ENCODE assay signal across 31 cellular contexts in the genomic region with DNA sequence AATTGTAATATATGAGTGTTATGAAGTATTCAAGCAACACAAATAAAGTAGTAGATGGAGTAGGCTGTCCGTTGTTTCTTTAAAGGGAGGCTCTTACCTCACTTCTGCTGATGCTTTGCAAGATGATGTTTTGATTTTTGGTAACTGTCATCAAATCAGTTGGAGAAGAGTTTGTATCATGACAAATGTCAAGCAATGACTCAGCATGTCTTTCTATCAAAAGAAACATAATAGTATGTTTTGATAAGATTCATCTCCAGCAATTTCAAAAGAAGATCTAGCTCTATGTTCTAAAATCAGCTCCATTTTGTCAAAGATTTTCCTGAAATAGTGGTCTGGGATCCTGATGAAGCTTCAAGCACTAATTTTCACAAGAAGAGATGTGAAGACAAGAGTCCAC. TPM values are rescaled to one million over a fixed set of nuclear protein-coding genes. Genes with fewer than 3 reads are reported as not detected.
DNase-seq lines count a peak whose midpoint lies in the region; ATAC-seq, FAIRE-seq and TF ChIP-seq lines count a peak whose summit lies in the region.
"Had no signal": no experiment of that assay in that cellular context is flagged by ENCODE, and none has a peak within 500 bp of the region (broad histone marks: within the 10 kb centered on the region; RNA-seq: fewer than 3 reads in every experiment).

No MANE protein-coding gene starts in this region.

- peaks cover 0 to 4% of the 10 kb centered on the region in 2 experiments; a peak in 2 of 5 replicates for H3K27me3 ChIP-seq in K562 (ENCODE audit: control insufficient read depth in 2 of 2, insufficient read depth in 2 of 2, low read length in 2 of 2)
- no peaks in the 10 kb centered on the region for H3K27me3 ChIP-seq in SK-N-SH (ENCODE audit: insufficient read depth)
- H3K27me3 ChIP-seq: BE2C, BLaER1 had no signal

- peaks cover 22% of the 10 kb centered on the region for H3K4me1 Mint-ChIP-seq in activated naive CD4-positive, alpha-beta T cell treated with anti-CD3 and anti-CD28 coated beads, Interleukin-2, amount 50 U/mL, for 24 hours
- H3K4me1 Mint-ChIP-seq: CD14-positive monocyte; CD8-positive, alpha-beta memory T cell had no signal

- CTCF ChIA-PET in A549 (lab: Yijun Ruan, JAX) (interaction anchor here (0.6 to 3.0 kb wide), 2 partner anchors 17 to 42 kb away, joined by 3 to 16 read pairs; no protein-coding TSS in a partner anchor), K562 (lab: Yijun Ruan, JAX; ENCODE audit: low intra/inter-chr PET ratio) (no interaction called here), SK-N-SH (lab: Yijun Ruan, JAX) (interaction anchor here (0.7 to 1.9 kb wide), 4 partner anchors 18 to 893 kb away, joined by 3 to 11 read pairs (median 4); no protein-coding TSS in a partner anchor)

- peak overlapping the region; percentile 3 for H3K27ac Mint-ChIP-seq in activated naive CD4-positive, alpha-beta T cell treated with anti-CD3 and anti-CD28 coated beads, Interleukin-2, amount 50 U/mL, for 24 hours
- H3K27ac Mint-ChIP-seq: CD14-positive monocyte; CD4-positive, alpha-beta memory T cell; CD4-positive, CD25-positive, alpha-beta regulatory T cell; CD8-positive, alpha-beta memory T cell had no signal

- H3K4me1 ChIP-seq in A549, result no peaks in the 10 kb centered on the region
- H3K4me1 ChIP-seq in K562 (replicated peaks in 1 of 2; ENCODE audit: control insufficient read depth in 2 of 2, insufficient read depth in 2 of 2, low read length in 2 of 2), result no peaks in the 10 kb centered on the region
- H3K4me1 ChIP-seq in SK-N-SH (ENCODE audit: control insufficient read depth in 1 of 2, insufficient read depth in 2 of 2, low read depth in 1 of 2, low read length in 1 of 2), result no peaks in the 10 kb centered on the region
- H3K4me1 ChIP-seq: BE2C, BLaER1 had no signal

- no peak for ATAC-seq in A549
- no peak for ATAC-seq in K562
- ATAC-seq: GM12878 had no signal

- H3K36me3 ChIP-seq in K562 (ENCODE audit: control insufficient read depth, insufficient read depth, low read length) (no peaks in the 10 kb centered on the region), SK-N-SH (replicated peaks in 1 of 2; ENCODE audit: control insufficient read depth in 1 of 2, insufficient read depth in 2 of 2, low read length in 1 of 2) (no peaks in the 10 kb centered on the region)
- H3K36me3 ChIP-seq: BE2C, BLaER1 had no signal

- no peak overlapping the region for H2AFZ ChIP-seq in K562 (ENCODE audit: low read depth, low read length)
- H2AFZ ChIP-seq in SK-N-SH (ENCODE audit: low read depth), result no peak overlapping the region

- no peak for TF ChIP-seq POLR2A in A549 (IDR thresholded peaks at IDR 0.05; ENCODE audit: low read length)
- TF ChIP-seq POLR2A in K562 (conservative IDR thresholded peaks at IDR 0.05), result no peak

- no peak overlapping the region for H3K4me2 ChIP-seq in A549
- H3K4me2 ChIP-seq in K562 (ENCODE audit: insufficient read depth, low read length), result no peak overlapping the region
- no peak overlapping the region for H3K4me2 ChIP-seq in SK-N-SH
- H3K4me2 ChIP-seq: BLaER1 had no signal

- no peaks in the 10 kb centered on the region for H3K9me1 ChIP-seq in K562 (ENCODE audit: control insufficient read depth, insufficient read depth, low read length)

- TF ChIP-seq RAD21 in A549 (conservative IDR thresholded peaks at IDR 0.05 in 1 of 2, IDR thresholded peaks at IDR 0.05 in 1 of 2) (no peak), K562 (CRISPR knock-in tag; conservative IDR thresholded peaks at IDR 0.05 in 1 of 2, IDR thresholded peaks at IDR 0.05 in 1 of 2) (no peak), SK-N-SH (IDR thresholded peaks at IDR 0.05; ENCODE audit: low read length) (no peak)

- H3K9me2 ChIP-seq in SK-N-SH, result no peaks in the 10 kb centered on the region

- intact Hi-C loops in K562 (cut with micrococcal nuclease), result no loop called here

- no peak overlapping the region for H3K4me3 Mint-ChIP-seq in activated naive CD4-positive, alpha-beta T cell treated with anti-CD3 and anti-CD28 coated beads, Interleukin-2, amount 50 U/mL, for 24 hours
- H3K4me3 Mint-ChIP-seq: CD14-positive monocyte; CD4-positive, alpha-beta memory T cell; CD4-positive, CD25-positive, alpha-beta regulatory T cell; CD8-positive, alpha-beta memory T cell had no signal

- no peak for FAIRE-seq in A549 (lab: Jason Lieb, UNC)
- no peak for FAIRE-seq in K562 (lab: Jason Lieb, UNC)
- FAIRE-seq: GM12878, GM12892, GM18507 had no signal

- no peak overlapping the region for H3K27ac ChIP-seq in A549
- H3K27ac ChIP-seq in K562 (ENCODE audit: extremely low read depth, low read depth, low read length), result no peak overlapping the region
- H3K27ac ChIP-seq in SK-N-SH (ENCODE audit: low read depth in 2 of 2, low read length in 1 of 2), result no peak overlapping the region
- H3K27ac ChIP-seq: 22Rv1, BLaER1 had no signal

- H3K4me3 ChIP-seq in A549 (no peak overlapping the region), K562 (no peak overlapping the region), SK-N-SH (ENCODE audit: low read depth in 2 of 2, low read length in 1 of 2) (no peak overlapping the region)
- H3K4me3 ChIP-seq: BLaER1, GM12878 had no signal

- POLR2A ChIA-PET in A549 (lab: Yijun Ruan, JAX) (no interaction called here), K562 (lab: Yijun Ruan, JAX) (no interaction called here), SK-N-SH (lab: Yijun Ruan, JAX) (no interaction called here)

- no peak for DNase-seq in activated naive CD4-positive, alpha-beta T cell treated with Interleukin-2 at 50 U/mL for 16 hours
- DNase-seq in A549 (ENCODE audit: low read depth in 1 of 2, low spot score in 1 of 2), result peak in 1 of 2 experiments; percentile 2
- DNase-seq in K562 (ENCODE audit: extremely low read depth in 1 of 4, low spot score in 3 of 4), result no peak
- no peak for DNase-seq in SK-N-SH
- DNase-seq in effector CD8-positive, alpha-beta T cell (lab: John Stamatoyannopoulos, UW), result no peak
- DNase-seq: ACHN; BE2C; C1 segment of cervical spinal cord; CD4-positive, alpha-beta memory T cell; CD8-positive, alpha-beta memory T cell; COR-L47; DMS 273 treated with DMSO at 0.1 percent for 48 hours; DMS153; DMS53; DMS79; DND-41; EL; GDM1 had no signal

- no peak for TF ChIP-seq EP300 in A549 (IDR thresholded peaks at IDR 0.05)
- no peak for TF ChIP-seq EP300 in K562 (IDR thresholded peaks at IDR 0.05; ENCODE audit: low read length)
- no peak for TF ChIP-seq EP300 in SK-N-SH (IDR thresholded peaks at IDR 0.05; ENCODE audit: borderline replicate concordance in 1 of 2, low read depth in 1 of 2, low read length in 1 of 2)

- no peaks in the 10 kb centered on the region for H3K27me3 Mint-ChIP-seq in activated naive CD4-positive, alpha-beta T cell treated with anti-CD3 and anti-CD28 coated beads, Interleukin-2, amount 50 U/mL, for 24 hours

- H3K9me3 ChIP-seq in A549 (no peaks in the 10 kb centered on the region), K562 (replicated peaks; ENCODE audit: control insufficient read depth, insufficient read depth, low read depth, low read length) (no peaks in the 10 kb centered on the region), SK-N-SH (no peaks in the 10 kb centered on the region)
- H3K9me3 ChIP-seq: BE2C, BLaER1 had no signal

- H3K9ac ChIP-seq in K562 (ENCODE audit: insufficient read depth in 1 of 2, low read depth in 2 of 2, low read length in 2 of 2) (no peak overlapping the region), SK-N-SH (no peak overlapping the region)
- H3K9ac ChIP-seq: BLaER1 had no signal

- no peaks in the 10 kb centered on the region for H3F3A ChIP-seq in SK-N-SH (replicated peaks; ENCODE audit: insufficient read depth)

- WGBS in A549 (ENCODE audit: missing lambda C conversion rate), result 89% methylated on average over 1 of the region's 1 CpG
- 0% methylated on average over 1 of the region's 1 CpG for WGBS in K562 (ENCODE audit: insufficient coverage, low coverage, missing lambda C conversion rate)
- 71% methylated on average over 1 of the region's 1 CpG for WGBS in SK-N-SH (ENCODE audit: low lambda C conversion rate)

- peaks cover 5% of the 10 kb centered on the region for H3K9me3 Mint-ChIP-seq in activated naive CD4-positive, alpha-beta T cell treated with anti-CD3 and anti-CD28 coated beads, Interleukin-2, amount 50 U/mL, for 24 hours

- no peaks in the 10 kb centered on the region for H4K20me1 ChIP-seq in K562 (replicated peaks; ENCODE audit: control insufficient read depth, insufficient read depth, low read length)
- H4K20me1 ChIP-seq in SK-N-SH (ENCODE audit: insufficient read depth), result no peaks in the 10 kb centered on the region
- H4K20me1 ChIP-seq: BLaER1 had no signal

- H3K79me2 ChIP-seq in K562 (ENCODE audit: control insufficient read depth, insufficient read depth, low read length), result no peaks in the 10 kb centered on the region
- no peaks in the 10 kb centered on the region for H3K79me2 ChIP-seq in SK-N-SH (ENCODE audit: insufficient read depth)

- in situ Hi-C loops in K562 (cut with MboI), result no loop called here

- peaks cover 1% of the 10 kb centered on the region for H3K36me3 Mint-ChIP-seq in activated naive CD4-positive, alpha-beta T cell treated with anti-CD3 and anti-CD28 coated beads, Interleukin-2, amount 50 U/mL, for 24 hours
- H3K36me3 Mint-ChIP-seq: CD14-positive monocyte; CD4-positive, alpha-beta memory T cell; CD4-positive, CD25-positive, alpha-beta regulatory T cell had no signal

- TF ChIP-seq CTCF in A549 (IDR thresholded peaks at IDR 0.05) (no peak), K562 (IDR thresholded peaks at IDR 0.05 in 2 of 3, conservative IDR thresholded peaks at IDR 0.05 in 1 of 3; ENCODE audit: insufficient read depth in 2 of 3, low read depth in 1 of 3, low read length in 3 of 3) (no peak), SK-N-SH (IDR thresholded peaks at IDR 0.05) (no peak)

- no TSS peak for BruUV-seq in K562 (replicated peaks; lab: Mats Ljungman, UMichigan)

RNA-seq across cellular contexts. Expression of gene MAP3K19, which starts 25.6 kb away (rescaled TPM):
- polyA plus RNA-seq in A549 (2011; rRNA removed), result not detected in 2 replicates
- not detected in 2 replicates for polyA plus RNA-seq in A549 (2012; cell fraction: cytosol; rRNA removed)
- polyA plus RNA-seq in A549 (2012; cell fraction: nucleus; rRNA removed), result not detected in 2 replicates
- not detected in 3 replicates for polyA plus RNA-seq in A549 (2017; fragmentation: RNase III; extraction: RNeasy Plus Mini Kit Qiagen cat#74134 plus additional on column Dnase treatment)
- not detected in 2 replicates for polyA minus RNA-seq in A549 (2011; rRNA and poly(A)+ RNA removed)
- not detected in 2 replicates for total RNA-seq in K562 (2011; cell fraction: chromatin; rRNA removed; ENCODE audit: low replicate concordance)
- total RNA-seq in K562 (2011; cell fraction: nucleolus; rRNA removed), result not detected in 2 replicates
- total RNA-seq in K562 (2011; cell fraction: nucleoplasm; rRNA removed), result not detected in 2 replicates
- total RNA-seq in K562 (2014; rRNA removed), result not detected in 2 replicates
- not detected in 2 replicates for total RNA-seq in K562 (2014; rRNA removed; fragmentation: Illumina TruSeq; extraction: Trizol)
- total RNA-seq in K562 (2015; rRNA removed; fragmentation: Illumina TruSeq; extraction: Trizol), result not detected in 2 replicates
- not detected in 2 replicates for total RNA-seq in K562 (2021)
- polyA plus RNA-seq in K562 (2011; rRNA removed), result not detected in 2 replicates
- not detected in 2 replicates for polyA plus RNA-seq in K562 (2011; cell fraction: cytosol; rRNA removed)
- polyA plus RNA-seq in K562 (2011; cell fraction: nucleus; rRNA removed), result not detected in 2 replicates
- polyA plus RNA-seq in K562 (2012), result not detected in 2 replicates
- not detected in 2 replicates for polyA plus RNA-seq in K562 (2014; fragmentation: Illumina TruSeq; extraction: Trizol)
- polyA plus RNA-seq in K562 (2014; fragmentation: Nextera tagmentation; extraction: Ambion mirVana), result not detected
- polyA plus RNA-seq in K562 (2014; rRNA removed), result 0.29 TPM in 1 of 2 replicates, not detected in the other
- not detected in 2 replicates for polyA minus RNA-seq in K562 (2011; rRNA and poly(A)+ RNA removed)
- polyA minus RNA-seq in K562 (2011; cell fraction: cytosol; rRNA and poly(A)+ RNA removed), result not detected in 2 replicates
- not detected in 2 replicates for polyA minus RNA-seq in K562 (2011; cell fraction: nucleus; rRNA and poly(A)+ RNA removed)
- polyA plus RNA-seq in SK-N-SH (2012; rRNA removed), result not detected in 2 replicates
- not detected in 2 replicates for polyA plus RNA-seq in SK-N-SH (2012; cell fraction: cytosol; rRNA removed)
- polyA plus RNA-seq in SK-N-SH (2012; cell fraction: nucleus; rRNA removed), result not detected in 2 replicates
- total RNA-seq: A172; A673; CD4-positive, alpha-beta memory T cell; CD4-positive, CD25-positive, alpha-beta regulatory T cell; CD8-positive, alpha-beta memory T cell; Daoy; G401; GM12878 had no signal
- polyA plus RNA-seq: AG04450; CD14-positive monocyte; CD4-positive, alpha-beta memory T cell; CD4-positive, CD25-positive, alpha-beta regulatory T cell; CD8-positive, alpha-beta memory T cell had no signal

RNA-seq across cellular contexts. Expression of gene RAB3GAP1, which starts 30.5 kb away (rescaled TPM):
- 40.8 and 44.6 TPM in 2 replicates for polyA plus RNA-seq in A549 (2011; rRNA removed)
- 9.0 and 9.5 TPM in 2 replicates for polyA plus RNA-seq in A549 (2012; cell fraction: cytosol; rRNA removed)
- polyA plus RNA-seq in A549 (2012; cell fraction: nucleus; rRNA removed), result 12.2 and 25.3 TPM in 2 replicates
- 29.7 to 31.3 TPM (median 30.1 TPM) in 3 replicates for polyA plus RNA-seq in A549 (2017; fragmentation: RNase III; extraction: RNeasy Plus Mini Kit Qiagen cat#74134 plus additional on column Dnase treatment)
- 24.5 and 30.8 TPM in 2 replicates for polyA minus RNA-seq in A549 (2011; rRNA and poly(A)+ RNA removed)
- total RNA-seq in K562 (2011; cell fraction: chromatin; rRNA removed; ENCODE audit: low replicate concordance), result 46.1 and 127 TPM in 2 replicates
- total RNA-seq in K562 (2011; cell fraction: nucleolus; rRNA removed), result 17.7 and 24.5 TPM in 2 replicates
- total RNA-seq in K562 (2011; cell fraction: nucleoplasm; rRNA removed), result 49.3 and 67.2 TPM in 2 replicates
- total RNA-seq in K562 (2014; rRNA removed), result 23.6 and 28.1 TPM in 2 replicates
- 48.6 and 56.6 TPM in 2 replicates for total RNA-seq in K562 (2014; rRNA removed; fragmentation: Illumina TruSeq; extraction: Trizol)
- 38.0 and 40.7 TPM in 2 replicates for total RNA-seq in K562 (2015; rRNA removed; fragmentation: Illumina TruSeq; extraction: Trizol)
- 33.0 and 35.0 TPM in 2 replicates for total RNA-seq in K562 (2021)
- 19.1 and 25.0 TPM in 2 replicates for polyA plus RNA-seq in K562 (2011; rRNA removed)
- polyA plus RNA-seq in K562 (2011; cell fraction: cytosol; rRNA removed), result 7.2 and 17.3 TPM in 2 replicates
- polyA plus RNA-seq in K562 (2011; cell fraction: nucleus; rRNA removed), result 14.1 and 18.3 TPM in 2 replicates
- 28.3 and 38.9 TPM in 2 replicates for polyA plus RNA-seq in K562 (2012)
- polyA plus RNA-seq in K562 (2014; fragmentation: Illumina TruSeq; extraction: Trizol), result 32.9 and 38.0 TPM in 2 replicates
- polyA plus RNA-seq in K562 (2014; fragmentation: Nextera tagmentation; extraction: Ambion mirVana), result 10 to 100 TPM; 15.5 to 35.6 TPM
- polyA plus RNA-seq in K562 (2014; rRNA removed), result 24.4 and 27.3 TPM in 2 replicates
- 66.9 and 67.5 TPM in 2 replicates for polyA minus RNA-seq in K562 (2011; rRNA and poly(A)+ RNA removed)
- 23.8 and 28.3 TPM in 2 replicates for polyA minus RNA-seq in K562 (2011; cell fraction: cytosol; rRNA and poly(A)+ RNA removed)
- polyA minus RNA-seq in K562 (2011; cell fraction: nucleus; rRNA and poly(A)+ RNA removed), result 18.6 and 30.9 TPM in 2 replicates
- 10.9 and 14.0 TPM in 2 replicates for polyA plus RNA-seq in SK-N-SH (2012; rRNA removed)
- 15.4 and 17.5 TPM in 2 replicates for polyA plus RNA-seq in SK-N-SH (2012; cell fraction: cytosol; rRNA removed)
- 11.5 and 20.0 TPM in 2 replicates for polyA plus RNA-seq in SK-N-SH (2012; cell fraction: nucleus; rRNA removed)
